Comparison of ENCODE assay signal across 10 cellular contexts in the genomic region with DNA sequence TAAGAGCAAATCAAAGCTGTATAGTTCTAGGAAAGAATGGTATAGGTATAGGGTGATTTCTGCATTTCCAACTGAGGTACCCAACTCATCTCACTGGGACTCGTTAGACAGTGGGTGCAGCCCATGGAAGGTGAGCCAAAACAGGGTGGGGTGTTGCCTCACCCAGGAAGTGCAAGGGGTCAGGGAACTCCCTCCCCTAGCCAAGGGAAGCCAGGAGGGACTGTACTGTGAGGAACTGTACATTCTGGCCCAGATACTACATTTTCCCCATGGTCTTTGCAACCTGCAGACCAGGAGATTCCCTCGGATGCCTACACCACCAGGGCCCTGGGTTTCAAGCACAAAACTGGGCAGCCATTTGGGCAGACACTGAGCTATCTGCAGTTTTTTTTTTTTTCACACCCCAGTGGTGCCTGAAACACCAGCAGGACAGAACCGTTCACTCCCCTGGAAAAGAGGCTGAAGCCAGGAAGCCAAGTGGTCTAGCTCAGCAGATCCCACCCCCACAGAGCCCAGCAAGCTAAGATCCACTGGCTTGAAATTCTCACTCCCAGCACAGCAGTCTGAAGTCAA. TPM values are rescaled to one million over a fixed set of nuclear protein-coding genes. Genes with fewer than 3 reads are reported as not detected.
DNase-seq lines count a peak whose midpoint lies in the region; ATAC-seq and TF ChIP-seq lines count a peak whose summit lies in the region.
"Not testable (repeated sequence)": the region's sequence is repeated elsewhere in the genome, so short reads cannot be mapped to it uniquely, and the experiment has no call there.
"Had no signal": no experiment of that assay in that cellular context is flagged by ENCODE, and none has a peak within 500 bp of the region (broad histone marks: within the 10 kb centered on the region; RNA-seq: fewer than 3 reads in every experiment).

No MANE protein-coding gene starts in this region.

- not testable (repeated sequence) for H2BK5ac ChIP-seq in neuronal stem cell (ENCODE audit: low read length)

- H3K9ac ChIP-seq in DND-41 (ENCODE audit: low read depth, low read length) (peak overlapping the region; percentile 39; the same call in 1 of the 2 replicates), iPS-15b (ENCODE audit: low read depth, low read length) (peak overlapping the region; percentile 47)
- not testable (repeated sequence) for H3K9ac ChIP-seq in OCI-LY1 (ENCODE audit: low read length); neuronal stem cell (ENCODE audit: low read depth, low read length, poor library complexity)

- not testable (repeated sequence) for H3K4ac ChIP-seq in neuronal stem cell (ENCODE audit: low read length)

- POLR2A ChIA-PET in WTC11 (lab: Charles Lee): interaction anchor here (1.3 kb wide), 1 partner anchor 9 kb away, joined by 4 read pairs; the partner anchor contains the start of gene KANSL1L
- POLR2A ChIA-PET in activated naive CD8-positive, alpha-beta T cell treated with anti-CD3 and anti-CD28 coated beads, Interleukin-2, amount 10 ng/mL, durations not matched to agents 7 days and 5 days (lab: Charles Lee): not testable (repeated sequence)

- H3K4me2 ChIP-seq in DND-41 (ENCODE audit: insufficient read depth, low read length) (peak overlapping the region; percentile 49; the same call in 1 of the 2 replicates), OCI-LY1 (ENCODE audit: low read length) (peak overlapping the region; percentile 52; the same call in 1 of the 2 replicates)
- H3K4me2 ChIP-seq in neuronal stem cell (ENCODE audit: insufficient read depth, low read length, poor library complexity, severe bottlenecking): not testable (repeated sequence)

- DNase-seq in DND-41; WTC11 (ENCODE audit: low spot score); activated T-cell treated with anti-CD3 and anti-CD28 coated beads, Interleukin-2, amount 50 U/mL, for 72 hours; activated naive CD8-positive, alpha-beta T cell treated with anti-CD3 and anti-CD28 coated beads, Interleukin-2, amount 10 ng/mL, durations not matched to agents 7 days and 5 days; neuronal stem cell (ENCODE audit: low spot score): not testable (repeated sequence)
- peak; percentile 40 for DNase-seq in upper lobe of right lung

- peak overlapping the region; percentile 43 for H4K8ac ChIP-seq in neuronal stem cell (ENCODE audit: low read depth, low read length)

- WGBS in neuronal stem cell (ENCODE audit: extremely low coverage in 2 of 2, insufficient read length in 2 of 2, insufficient replicate concordance in 1 of 2), 2 donors: no CpG with 5 or more reads among the region's 3 CpGs

- H3F3A ChIP-seq in OCI-LY1 (ENCODE audit: insufficient read depth, low read length): not testable (repeated sequence)

- H3K9me3 ChIP-seq in DND-41 (ENCODE audit: insufficient read depth, low read length, severe bottlenecking): peaks cover 13% of the 10 kb centered on the region
- not testable (repeated sequence) for H3K9me3 ChIP-seq in OCI-LY1 (ENCODE audit: low read length); iPS-15b (ENCODE audit: control insufficient read depth, insufficient read depth, low read length); neuronal stem cell (replicated peaks in 1 of 2; ENCODE audit: control insufficient read depth in 2 of 2, insufficient read depth in 1 of 2, low read depth in 1 of 2, low read length in 2 of 2); upper lobe of right lung

- H3K4me1 ChIP-seq in DND-41 (ENCODE audit: insufficient read depth, low read length) (peaks cover 51% of the 10 kb centered on the region), OCI-LY1 (ENCODE audit: insufficient read depth, low read length, severe bottlenecking) (peaks cover 26% of the 10 kb centered on the region), iPS-15b (ENCODE audit: control insufficient read depth, insufficient read depth, low read length) (peaks cover 26% of the 10 kb centered on the region), neuronal stem cell (ENCODE audit: control insufficient read depth in 2 of 2, insufficient read depth in 1 of 2, low read depth in 1 of 2, low read length in 2 of 2) (peaks cover 4 to 11% of the 10 kb centered on the region in 2 donors)
- not testable (repeated sequence) for H3K4me1 ChIP-seq in upper lobe of right lung

- not testable (repeated sequence) for H3K23ac ChIP-seq in neuronal stem cell (ENCODE audit: low read depth, low read length, poor library complexity)

- H3K27ac Mint-ChIP-seq in WTC11: peak overlapping the region; percentile 81
- peak overlapping the region; percentile 15 for H3K27ac Mint-ChIP-seq in activated T-cell treated with anti-CD3 and anti-CD28 coated beads, Interleukin-2, amount 50 U/mL, for 72 hours
- H3K27ac Mint-ChIP-seq in activated naive CD8-positive, alpha-beta T cell treated with anti-CD3 and anti-CD28 coated beads, Interleukin-2, amount 10 ng/mL, durations not matched to agents 7 days and 5 days: peak overlapping the region; percentile 60

- not testable (repeated sequence) for TF ChIP-seq CTCF in DND-41 (IDR thresholded peaks at IDR 0.05; ENCODE audit: borderline replicate concordance, extremely low read depth, low read length, poor library complexity, severe bottlenecking); OCI-LY1 (IDR thresholded peaks at IDR 0.05; ENCODE audit: low read length); WTC11 (IDR thresholded peaks at IDR 0.05); upper lobe of right lung (IDR thresholded peaks at IDR 0.05)

- H3K4me3 ChIP-seq in DND-41 (ENCODE audit: low read depth in 1 of 2, low read length in 2 of 2) (peak overlapping the region in 1 of 2 experiments; percentile 21; a peak in 1 of 4 replicates), OCI-LY1 (ENCODE audit: low read depth, low read length, poor library complexity, severe bottlenecking) (peak overlapping the region; percentile 13)
- not testable (repeated sequence) for H3K4me3 ChIP-seq in iPS-15b (ENCODE audit: low read depth, low read length); neuronal stem cell (ENCODE audit: low read length in 2 of 2); upper lobe of right lung

- CTCF ChIA-PET in WTC11 (lab: Charles Lee): interaction anchor here (0.6 to 1.5 kb wide), 6 partner anchors 9 to 237 kb away, joined by 3 to 7 read pairs (median 3); partner anchors contain the start of gene KANSL1L

- not testable (repeated sequence) for H3K27me3 Mint-ChIP-seq in WTC11 (ENCODE audit: low read depth); activated T-cell treated with anti-CD3 and anti-CD28 coated beads, Interleukin-2, amount 50 U/mL, for 72 hours (ENCODE audit: low read depth)
- H3K27me3 Mint-ChIP-seq in activated naive CD8-positive, alpha-beta T cell treated with anti-CD3 and anti-CD28 coated beads, Interleukin-2, amount 10 ng/mL, durations not matched to agents 7 days and 5 days: peaks cover 10% of the 10 kb centered on the region

- peak overlapping the region; percentile 84 for H3K27ac ChIP-seq in DND-41 (ENCODE audit: low read length)
- peak overlapping the region; percentile 84 for H3K27ac ChIP-seq in OCI-LY1 (ENCODE audit: low read depth, low read length, poor library complexity, severe bottlenecking)
- not testable (repeated sequence) for H3K27ac ChIP-seq in neuronal stem cell (replicated peaks; ENCODE audit: low read length); upper lobe of right lung

- not testable (repeated sequence) for H2BK12ac ChIP-seq in neuronal stem cell (ENCODE audit: low read length)

- H3K36me3 Mint-ChIP-seq in WTC11: peaks cover 44% of the 10 kb centered on the region
- peaks cover 17 to 26% of the 10 kb centered on the region in 2 donors for H3K36me3 Mint-ChIP-seq in activated T-cell treated with anti-CD3 and anti-CD28 coated beads, Interleukin-2, amount 50 U/mL, for 72 hours (ENCODE audit: insufficient read depth in 2 of 2)
- peaks cover 20% of the 10 kb centered on the region for H3K36me3 Mint-ChIP-seq in activated naive CD8-positive, alpha-beta T cell treated with anti-CD3 and anti-CD28 coated beads, Interleukin-2, amount 10 ng/mL, durations not matched to agents 7 days and 5 days

- not testable (repeated sequence) for H3K36me3 ChIP-seq in DND-41 (ENCODE audit: insufficient read depth, low read length); OCI-LY1 (ENCODE audit: insufficient read depth, low read length); iPS-15b (ENCODE audit: control insufficient read depth, insufficient read depth, low read length); neuronal stem cell (replicated peaks in 1 of 2; ENCODE audit: control insufficient read depth in 2 of 2, insufficient read depth in 2 of 2, low read length in 2 of 2); upper lobe of right lung

- not testable (repeated sequence) for H2BK15ac ChIP-seq in neuronal stem cell (ENCODE audit: low read length)

- peak overlapping the region; percentile 38 for H3K14ac ChIP-seq in neuronal stem cell (ENCODE audit: low read length)

- not testable (repeated sequence) for H3K9me2 ChIP-seq in OCI-LY1 (ENCODE audit: low read depth, low read length)

- intact Hi-C loops in upper lobe of right lung (cut with DNase I): not testable (repeated sequence)

- H3K9me3 Mint-ChIP-seq in WTC11: peaks cover 47% of the 10 kb centered on the region
- H3K9me3 Mint-ChIP-seq in activated T-cell treated with anti-CD3 and anti-CD28 coated beads, Interleukin-2, amount 50 U/mL, for 72 hours: peaks cover 13 to 15% of the 10 kb centered on the region in 2 donors
- H3K9me3 Mint-ChIP-seq in activated naive CD8-positive, alpha-beta T cell treated with anti-CD3 and anti-CD28 coated beads, Interleukin-2, amount 10 ng/mL, durations not matched to agents 7 days and 5 days: peaks cover 27% of the 10 kb centered on the region

- H3K4me1 Mint-ChIP-seq in WTC11: peaks cover 45% of the 10 kb centered on the region
- H3K4me1 Mint-ChIP-seq in activated T-cell treated with anti-CD3 and anti-CD28 coated beads, Interleukin-2, amount 50 U/mL, for 72 hours (ENCODE audit: low read depth): peaks cover 30% of the 10 kb centered on the region
- H3K4me1 Mint-ChIP-seq in activated naive CD8-positive, alpha-beta T cell treated with anti-CD3 and anti-CD28 coated beads, Interleukin-2, amount 10 ng/mL, durations not matched to agents 7 days and 5 days: not testable (repeated sequence)

- H3K4me3 Mint-ChIP-seq in WTC11: peak overlapping the region; percentile 26
- peak overlapping the region; percentile 34 to 51 for H3K4me3 Mint-ChIP-seq in activated T-cell treated with anti-CD3 and anti-CD28 coated beads, Interleukin-2, amount 50 U/mL, for 72 hours
- peak overlapping the region; percentile 50 for H3K4me3 Mint-ChIP-seq in activated naive CD8-positive, alpha-beta T cell treated with anti-CD3 and anti-CD28 coated beads, Interleukin-2, amount 10 ng/mL, durations not matched to agents 7 days and 5 days

- not testable (repeated sequence) for H4K20me1 ChIP-seq in DND-41 (ENCODE audit: insufficient read depth, low read length); OCI-LY1 (ENCODE audit: insufficient read depth, low read length)

- H3K18ac ChIP-seq in neuronal stem cell (ENCODE audit: low read length): not testable (repeated sequence)

- H2BK120ac ChIP-seq in neuronal stem cell (ENCODE audit: low read depth, low read length): not testable (repeated sequence)

- peak; percentile 33; the same call in 1 of the 3 replicates for ATAC-seq in DND-41 (ENCODE audit: insufficient read depth, low read depth)
- not testable (repeated sequence) for ATAC-seq in WTC11; activated T-cell treated with anti-CD3 and anti-CD28 coated beads, Interleukin-2, amount 50 U/mL, for 72 hours (replicated peaks in 1 of 2); activated naive CD8-positive, alpha-beta T cell treated with anti-CD3 and anti-CD28 coated beads, Interleukin-2, amount 10 ng/mL, durations not matched to agents 7 days and 5 days (ENCODE audit: low read depth); upper lobe of right lung

- H3K27me3 ChIP-seq in DND-41 (ENCODE audit: insufficient read depth, low read length, poor library complexity); OCI-LY1 (ENCODE audit: insufficient read depth, low read length); iPS-15b (ENCODE audit: control insufficient read depth, insufficient read depth, low read length); neuronal stem cell (ENCODE audit: control insufficient read depth in 3 of 3, insufficient read depth in 3 of 3, low read depth in 1 of 3, low read length in 3 of 3); upper lobe of right lung: not testable (repeated sequence)

- not testable (repeated sequence) for H3K79me1 ChIP-seq in neuronal stem cell (ENCODE audit: low read depth, low read length)

- H2AFZ ChIP-seq in DND-41 (ENCODE audit: low read depth, low read length) (peak overlapping the region; percentile 44; the same call in 1 of the 2 replicates), neuronal stem cell (ENCODE audit: low read length) (peak overlapping the region; percentile 72)
- not testable (repeated sequence) for H2AFZ ChIP-seq in OCI-LY1 (ENCODE audit: low read length)

- not testable (repeated sequence) for H2AK5ac ChIP-seq in neuronal stem cell (ENCODE audit: low read depth, low read length)

- H4K91ac ChIP-seq in neuronal stem cell (ENCODE audit: low read depth, low read length, poor library complexity): not testable (repeated sequence)

- not testable (repeated sequence) for H3K79me2 ChIP-seq in DND-41 (ENCODE audit: insufficient read depth, low read length); OCI-LY1 (ENCODE audit: insufficient read depth, low read length)

RNA-seq across cellular contexts. Expression of gene KANSL1L, which starts 9.9 kb away (rescaled TPM):
- 11.1 to 12.2 TPM (median 11.4 TPM) in 3 replicates for total RNA-seq in WTC11 (2021)
- 10 to 100 TPM in 1 of 2 donors, 1 to 10 TPM in 1; 7.8 to 10.5 TPM for total RNA-seq in activated T-cell treated with anti-CD3 and anti-CD28 coated beads, Interleukin-2, amount 50 U/mL, for 72 hours
- total RNA-seq in activated naive CD8-positive, alpha-beta T cell treated with anti-CD3 and anti-CD28 coated beads, Interleukin-2, amount 10 ng/mL, durations not matched to agents 7 days and 5 days: 10 to 100 TPM in 1 of 2 experiments, 1 to 10 TPM in 1; 6.5 to 10.2 TPM
- polyA plus RNA-seq in neuronal stem cell (2013, experiment 1 of 2): 15.6 TPM
- polyA plus RNA-seq in neuronal stem cell (2013, experiment 2 of 2): 16.2 TPM
- 36.3 TPM for total RNA-seq in upper lobe of right lung

RNA-seq across cellular contexts. Expression of gene ACADL, which starts 44.1 kb away (rescaled TPM):
- total RNA-seq in WTC11 (2021) (0.39 to 0.60 TPM (median 0.42 TPM) in 3 replicates), upper lobe of right lung (41.6 TPM)
- total RNA-seq in activated T-cell treated with anti-CD3 and anti-CD28 coated beads, Interleukin-2, amount 50 U/mL, for 72 hours: not detected
- not detected for total RNA-seq in activated naive CD8-positive, alpha-beta T cell treated with anti-CD3 and anti-CD28 coated beads, Interleukin-2, amount 10 ng/mL, durations not matched to agents 7 days and 5 days
- polyA plus RNA-seq in neuronal stem cell (2013, experiment 1 of 2): 0.07 TPM
- 0.03 TPM for polyA plus RNA-seq in neuronal stem cell (2013, experiment 2 of 2)
- total RNA-seq: A673, G401 had no signal

Comparison
In these comparisons a context has a peak if more than half of its experiments do, and no peak if none do; other contexts are left out.
1. H3K27ac Mint-ChIP-seq: peak in every context shown above with its lines; median percentile 81 in WTC11; 60 in activated naive CD8-positive, alpha-beta T cell treated with anti-CD3 and anti-CD28 coated beads, Interleukin-2, amount 10 ng/mL, durations not matched to agents 7 days and 5 days; 15 in activated T-cell treated with anti-CD3 and anti-CD28 coated beads, Interleukin-2, amount 50 U/mL, for 72 hours.
2. RNA of gene ACADL, which starts 44.1 kb away (total RNA-seq): 41.6 TPM in upper lobe of right lung (single experiment); 0.39 to 0.60 TPM in WTC11, not detected in activated T-cell treated with anti-CD3 and anti-CD28 coated beads, Interleukin-2, amount 50 U/mL, for 72 hours and not detected in activated naive CD8-positive, alpha-beta T cell treated with anti-CD3 and anti-CD28 coated beads, Interleukin-2, amount 10 ng/mL, durations not matched to agents 7 days and 5 days; every median in the first group is over 10 times any median in the second.
3. Peak in every context shown above with its lines, with median percentiles within 50 percentile points of each other: H3K4me3 Mint-ChIP-seq.